In the genomic region with DNA sequence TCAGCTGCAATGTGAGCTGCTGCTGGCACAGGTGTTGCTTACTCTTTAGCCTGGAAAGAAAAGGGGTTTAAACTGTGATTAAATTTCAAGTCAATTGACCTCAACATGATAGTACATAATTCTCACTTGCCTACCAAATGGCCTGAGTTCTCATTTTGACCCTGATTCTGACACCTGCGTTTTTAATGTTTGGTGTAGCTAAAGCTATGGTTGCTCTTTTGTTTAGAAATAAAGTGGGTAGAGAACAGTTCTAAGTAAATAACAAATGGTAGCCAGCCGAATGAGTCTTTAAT, we compare ENCODE assay signal across 1 cellular context.
TF ChIP-seq lines count a peak whose summit lies in the region.

No MANE protein-coding gene starts in this region.

TF ChIP-seq in WTC11, 78 proteins besides CTCF, POLR2A, EP300 and RAD21 (continued from another document):
- TF ChIP-seq AR (CRISPR knock-in tag; IDR thresholded peaks at IDR 0.05) (no peak), ZBTB43 (CRISPR knock-in tag; IDR thresholded peaks at IDR 0.05) (no peak), JAZF1 (CRISPR knock-in tag; IDR thresholded peaks at IDR 0.05) (no peak), NFATC4 (CRISPR knock-in tag; IDR thresholded peaks at IDR 0.05) (no peak), NR2C2 (CRISPR knock-in tag; IDR thresholded peaks at IDR 0.05) (no peak), TEAD4 (CRISPR knock-in tag; IDR thresholded peaks at IDR 0.05) (no peak), ESRRA (CRISPR knock-in tag; IDR thresholded peaks at IDR 0.05; ENCODE audit: borderline replicate concordance) (no peak), NR3C1 (CRISPR knock-in tag; conservative IDR thresholded peaks at IDR 0.05; ENCODE audit: low read depth) (no peak), ELF4 (CRISPR knock-in tag; IDR thresholded peaks at IDR 0.05; ENCODE audit: low read depth) (no peak), E2F1 (CRISPR knock-in tag; IDR thresholded peaks at IDR 0.05) (no peak), FOXJ3 (CRISPR knock-in tag; IDR thresholded peaks at IDR 0.05; ENCODE audit: borderline replicate concordance) (no peak)
- TF ChIP-seq, protein P1, sequence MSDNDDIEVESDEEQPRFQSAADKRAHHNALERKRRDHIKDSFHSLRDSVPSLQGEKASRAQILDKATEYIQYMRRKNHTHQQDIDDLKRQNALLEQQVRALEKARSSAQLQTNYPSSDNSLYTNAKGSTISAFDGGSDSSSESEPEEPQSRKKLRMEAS (CRISPR knock-in tag; IDR thresholded peaks at IDR 0.05) = no peak
